8 cellular contexts compared by ENCODE assay signal in the genomic region with DNA sequence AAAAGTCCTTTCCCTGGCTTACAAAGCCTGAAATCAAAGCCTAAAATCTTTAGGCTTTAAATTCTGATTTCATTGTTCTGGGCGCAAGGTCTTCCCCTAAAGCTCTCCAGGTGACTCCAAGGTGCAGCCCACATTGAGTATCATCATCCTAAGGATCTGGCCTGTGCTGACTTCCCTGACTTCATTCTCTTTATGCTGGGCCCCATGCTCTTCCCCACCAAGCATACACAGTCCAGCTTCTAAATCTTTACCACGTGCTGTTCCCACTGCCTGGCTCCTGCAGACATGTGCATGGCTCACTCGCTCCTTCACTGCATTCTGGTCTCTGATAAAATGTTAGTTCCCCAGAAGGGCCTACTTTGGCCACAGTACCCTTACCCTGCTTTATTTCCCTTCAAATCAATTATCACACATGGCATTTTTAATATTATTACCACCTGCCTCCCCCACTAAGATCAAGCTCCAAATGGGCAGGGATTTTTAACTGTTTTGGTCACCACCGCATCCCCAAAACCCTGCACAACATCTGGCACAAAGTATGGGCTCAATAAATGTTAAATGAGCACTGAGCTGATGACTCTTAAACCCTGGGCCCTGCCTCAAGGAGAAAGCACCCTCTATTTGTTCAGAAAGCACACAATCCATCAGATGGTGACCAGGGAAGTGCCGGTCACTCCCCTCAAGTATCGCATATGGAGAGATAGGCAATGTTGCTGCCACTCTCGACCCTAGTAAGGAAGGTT. TPM values are rescaled to one million over a fixed set of nuclear protein-coding genes. Genes with fewer than 3 reads are reported as not detected.
DNase-seq lines count a peak whose midpoint lies in the region; ATAC-seq and TF ChIP-seq lines count a peak whose summit lies in the region.

No MANE protein-coding gene starts in this region.

- peak overlapping the region; percentile 69 for H3K27ac Mint-ChIP-seq in WTC11

- TF ChIP-seq CTCF in 22Rv1 (IDR thresholded peaks at IDR 0.05) (peak; percentile 31; the same call in 1 of the 2 replicates), DND-41 (IDR thresholded peaks at IDR 0.05; ENCODE audit: borderline replicate concordance, extremely low read depth, low read length, poor library complexity, severe bottlenecking) (no peak), WTC11 (IDR thresholded peaks at IDR 0.05) (no peak), lower lobe of right lung (IDR thresholded peaks at IDR 0.05) (no peak)

- peaks cover 23% of the 10 kb centered on the region for H3K36me3 Mint-ChIP-seq in WTC11

- peak overlapping the region; percentile 22; the same call in 1 of the 2 replicates for H3K4me3 Mint-ChIP-seq in WTC11

- H3K9me3 ChIP-seq in DND-41 (ENCODE audit: insufficient read depth, low read length, severe bottlenecking) (no peaks in the 10 kb centered on the region), lower lobe of right lung (no peaks in the 10 kb centered on the region)

- peak overlapping the region in 1 of 2 experiments; percentile 35; a peak in 2 of 4 replicates for H3K4me3 ChIP-seq in DND-41 (ENCODE audit: low read depth in 1 of 2, low read length in 2 of 2)
- no peak overlapping the region for H3K4me3 ChIP-seq in lower lobe of right lung

- CTCF ChIA-PET in WTC11 (lab: Charles Lee) = interaction anchor here (0.6 to 3.6 kb wide), 11 partner anchors 9 to 323 kb away, joined by 3 to 22 read pairs (median 4); partner anchors contain the start of gene DYRK1B

- peak overlapping the region; percentile 71; the same call in 1 of the 2 replicates for H3K9ac ChIP-seq in DND-41 (ENCODE audit: low read depth, low read length)

- DNase-seq in DND-41 (no peak), WTC11 (ENCODE audit: low spot score) (no peak), lower lobe of right lung (no peak), NCI-H524 treated with DMSO at 0.1 percent for 48 hours (lab: John Stamatoyannopoulos, UW) (no peak), DMS114 treated with DMSO at 0.1 percent for 48 hours (lab: John Stamatoyannopoulos, UW; ENCODE audit: unreplicated experiment) (no peak), NCI-H2171 treated with DMSO at 0.1 percent for 48 hours (lab: John Stamatoyannopoulos, UW) (no peak)

- H3K9me3 Mint-ChIP-seq in WTC11 = no peaks in the 10 kb centered on the region

- H3K36me3 ChIP-seq in DND-41 (ENCODE audit: insufficient read depth, low read length) (peaks cover 42% of the 10 kb centered on the region), lower lobe of right lung (peaks cover 23% of the 10 kb centered on the region)

- H3K4me1 ChIP-seq in DND-41 (ENCODE audit: insufficient read depth, low read length) = peaks cover 45% of the 10 kb centered on the region
- H3K4me1 ChIP-seq in lower lobe of right lung = peaks cover 42% of the 10 kb centered on the region

- H3K4me2 ChIP-seq in DND-41 (ENCODE audit: insufficient read depth, low read length) = peak overlapping the region; percentile 83

- H4K20me1 ChIP-seq in DND-41 (ENCODE audit: insufficient read depth, low read length) = peaks cover 69% of the 10 kb centered on the region

- H3K27me3 ChIP-seq in DND-41 (ENCODE audit: insufficient read depth, low read length, poor library complexity) (no peaks in the 10 kb centered on the region), lower lobe of right lung (ENCODE audit: low read depth) (no peaks in the 10 kb centered on the region)

- H2AFZ ChIP-seq in DND-41 (ENCODE audit: low read depth, low read length) = no peak overlapping the region

- H3K27me3 Mint-ChIP-seq in WTC11 (ENCODE audit: low read depth) = no peaks in the 10 kb centered on the region

- H3K27ac ChIP-seq in 22Rv1 (peak overlapping the region; percentile 9; the same call in 1 of the 2 replicates), DND-41 (ENCODE audit: low read length) (peak overlapping the region; percentile 37; the same call in 1 of the 2 replicates), lower lobe of right lung (peak overlapping the region; percentile 33)

- ATAC-seq in DND-41 (ENCODE audit: insufficient read depth, low read depth) = no peak
- no peak for ATAC-seq in WTC11
- no peak for ATAC-seq in lower lobe of right lung
- ATAC-seq in GM18858 (IDR thresholded peaks at IDR 0.05; ENCODE audit: unreplicated experiment) = no peak

- peaks cover 77% of the 10 kb centered on the region for H3K79me2 ChIP-seq in DND-41 (ENCODE audit: insufficient read depth, low read length)

- H3K4me1 Mint-ChIP-seq in WTC11 = peaks cover 40% of the 10 kb centered on the region

- POLR2A ChIA-PET in WTC11 (lab: Charles Lee) = interaction anchor here (1.5 kb wide), 1 partner anchor 9 kb away, joined by 6 read pairs; the partner anchor contains the start of gene DYRK1B

- intact Hi-C loops in lower lobe of right lung (cut with DNase I) = no loop called here

TF ChIP-seq in WTC11, 78 proteins besides CTCF, POLR2A, EP300 and RAD21:
- TF ChIP-seq, protein P1, sequence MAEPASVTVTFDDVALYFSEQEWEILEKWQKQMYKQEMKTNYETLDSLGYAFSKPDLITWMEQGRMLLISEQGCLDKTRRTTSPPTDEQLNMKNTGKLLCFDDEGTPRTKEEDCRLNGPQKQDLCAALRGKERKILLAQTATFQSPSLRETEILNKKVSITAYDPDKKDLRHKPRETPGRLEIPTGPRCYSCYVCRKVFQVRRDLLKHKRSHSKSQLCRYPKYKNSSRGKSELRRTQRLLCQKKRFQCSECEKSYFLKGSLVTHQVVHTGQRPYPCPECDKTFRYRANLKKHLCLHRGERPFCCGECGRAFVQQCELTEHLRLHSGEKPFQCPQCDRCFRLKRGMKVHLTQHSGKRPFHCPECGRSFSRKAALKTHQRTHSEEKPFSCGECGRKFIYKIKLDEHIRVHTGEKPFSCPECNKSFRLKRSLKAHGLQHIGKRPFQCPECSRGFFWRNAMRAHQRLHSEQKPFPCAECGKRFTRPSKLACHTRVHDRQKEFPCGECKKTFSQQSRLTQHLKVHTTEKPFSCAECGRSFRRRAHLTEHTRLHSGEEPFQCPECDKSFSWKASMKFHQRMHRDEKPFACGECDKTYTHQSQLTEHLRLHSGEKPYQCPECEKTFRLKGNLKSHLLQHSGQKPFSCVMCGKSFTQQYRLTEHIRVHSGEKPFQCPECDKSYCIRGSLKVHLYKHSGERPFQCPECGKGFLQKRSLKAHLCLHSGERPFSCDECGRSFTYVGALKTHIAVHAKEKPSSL (CRISPR knock-in tag; conservative IDR thresholded peaks at IDR 0.05) = no peak
- TF ChIP-seq, protein P2, sequence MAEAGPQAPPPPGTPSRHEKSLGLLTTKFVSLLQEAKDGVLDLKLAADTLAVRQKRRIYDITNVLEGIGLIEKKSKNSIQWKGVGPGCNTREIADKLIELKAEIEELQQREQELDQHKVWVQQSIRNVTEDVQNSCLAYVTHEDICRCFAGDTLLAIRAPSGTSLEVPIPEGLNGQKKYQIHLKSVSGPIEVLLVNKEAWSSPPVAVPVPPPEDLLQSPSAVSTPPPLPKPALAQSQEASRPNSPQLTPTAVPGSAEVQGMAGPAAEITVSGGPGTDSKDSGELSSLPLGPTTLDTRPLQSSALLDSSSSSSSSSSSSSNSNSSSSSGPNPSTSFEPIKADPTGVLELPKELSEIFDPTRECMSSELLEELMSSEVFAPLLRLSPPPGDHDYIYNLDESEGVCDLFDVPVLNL (CRISPR knock-in tag; IDR thresholded peaks at IDR 0.05; ENCODE audit: borderline replicate concordance, low read depth) = no peak
- TF ChIP-seq, protein P3, sequence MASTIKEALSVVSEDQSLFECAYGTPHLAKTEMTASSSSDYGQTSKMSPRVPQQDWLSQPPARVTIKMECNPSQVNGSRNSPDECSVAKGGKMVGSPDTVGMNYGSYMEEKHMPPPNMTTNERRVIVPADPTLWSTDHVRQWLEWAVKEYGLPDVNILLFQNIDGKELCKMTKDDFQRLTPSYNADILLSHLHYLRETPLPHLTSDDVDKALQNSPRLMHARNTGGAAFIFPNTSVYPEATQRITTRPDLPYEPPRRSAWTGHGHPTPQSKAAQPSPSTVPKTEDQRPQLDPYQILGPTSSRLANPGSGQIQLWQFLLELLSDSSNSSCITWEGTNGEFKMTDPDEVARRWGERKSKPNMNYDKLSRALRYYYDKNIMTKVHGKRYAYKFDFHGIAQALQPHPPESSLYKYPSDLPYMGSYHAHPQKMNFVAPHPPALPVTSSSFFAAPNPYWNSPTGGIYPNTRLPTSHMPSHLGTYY (CRISPR knock-in tag; IDR thresholded peaks at IDR 0.05) = no peak
- TF ChIP-seq, protein P4, sequence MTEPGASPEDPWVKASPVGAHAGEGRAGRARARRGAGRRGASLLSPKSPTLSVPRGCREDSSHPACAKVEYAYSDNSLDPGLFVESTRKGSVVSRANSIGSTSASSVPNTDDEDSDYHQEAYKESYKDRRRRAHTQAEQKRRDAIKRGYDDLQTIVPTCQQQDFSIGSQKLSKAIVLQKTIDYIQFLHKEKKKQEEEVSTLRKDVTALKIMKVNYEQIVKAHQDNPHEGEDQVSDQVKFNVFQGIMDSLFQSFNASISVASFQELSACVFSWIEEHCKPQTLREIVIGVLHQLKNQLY (CRISPR knock-in tag; IDR thresholded peaks at IDR 0.05) = no peak

RNA-seq across cellular contexts. Expression of gene FBL, which starts 3.3 kb away (rescaled TPM):
- 576 to 620 TPM (median 610 TPM) in 3 replicates for total RNA-seq in WTC11 (2021)
- 117 TPM for total RNA-seq in lower lobe of right lung

RNA-seq across cellular contexts. Expression of gene DYRK1B, which starts 8.9 kb away (rescaled TPM):
- total RNA-seq in WTC11 (2021) = 12.2 to 14.0 TPM (median 13.2 TPM) in 3 replicates
- total RNA-seq in lower lobe of right lung = 28.4 TPM
